Comparison of ENCODE assay signal across 15 cellular contexts in genomic region chr4:189912170-189912569, GRCh38. TPM values are rescaled to one million over a fixed set of nuclear protein-coding genes. Genes with fewer than 3 reads are reported as not detected.
DNase-seq lines count a peak whose midpoint lies in the region; ATAC-seq, FAIRE-seq and TF ChIP-seq lines count a peak whose summit lies in the region.
"Had no signal": no experiment of that assay in that cellular context is flagged by ENCODE, and none has a peak within 500 bp of the region (broad histone marks: within the 10 kb centered on the region; RNA-seq: fewer than 3 reads in every experiment).

No MANE protein-coding gene starts in this region.

- no peak overlapping the region for H3K27ac ChIP-seq in K562 (ENCODE audit: extremely low read depth, low read depth, low read length)
- no peak overlapping the region for H3K27ac ChIP-seq in right lobe of liver
- H3K27ac ChIP-seq: dorsolateral prefrontal cortex, ovary, tibial artery had no signal

- H3K36me3 Mint-ChIP-seq in HFFc6 (ENCODE audit: low read depth), result no peaks in the 10 kb centered on the region
- H3K36me3 Mint-ChIP-seq: immature natural killer cell had no signal

- peaks cover 4% of the 10 kb centered on the region for H3K9me3 Mint-ChIP-seq in HFFc6

- TF ChIP-seq RAD21 in K562 (CRISPR knock-in tag; conservative IDR thresholded peaks at IDR 0.05 in 1 of 2, IDR thresholded peaks at IDR 0.05 in 1 of 2), result peak in 1 of 2 experiments; percentile 22; a peak in 1 of 4 replicates

- no peak overlapping the region for H3K4me3 Mint-ChIP-seq in HFFc6
- H3K4me3 Mint-ChIP-seq: immature natural killer cell had no signal

- BruUV-seq in K562 (replicated peaks; lab: Mats Ljungman, UMichigan), result no TSS peak

- H3K9me1 ChIP-seq in K562 (ENCODE audit: control insufficient read depth, insufficient read depth, low read length), result no peaks in the 10 kb centered on the region

- H3K36me3 ChIP-seq in K562 (ENCODE audit: control insufficient read depth, insufficient read depth, low read length), result no peaks in the 10 kb centered on the region
- no peaks in the 10 kb centered on the region for H3K36me3 ChIP-seq in right lobe of liver
- H3K36me3 ChIP-seq: HAP-1, ovary had no signal

- H4K20me1 ChIP-seq in K562 (replicated peaks; ENCODE audit: control insufficient read depth, insufficient read depth, low read length), result no peaks in the 10 kb centered on the region

- no peak overlapping the region for H3K9ac ChIP-seq in K562 (ENCODE audit: insufficient read depth in 1 of 2, low read depth in 2 of 2, low read length in 2 of 2)

- H3K79me2 ChIP-seq in K562 (ENCODE audit: control insufficient read depth, insufficient read depth, low read length), result no peaks in the 10 kb centered on the region

- no peak overlapping the region for H3K27ac Mint-ChIP-seq in HFFc6
- H3K27ac Mint-ChIP-seq: immature natural killer cell had no signal

- ATAC-seq in K562, result no peak
- ATAC-seq in right lobe of liver, result no peak

- TF ChIP-seq POLR2A in K562 (conservative IDR thresholded peaks at IDR 0.05) (no peak), right lobe of liver (IDR thresholded peaks at IDR 0.05) (no peak)

- FAIRE-seq in K562 (lab: Jason Lieb, UNC), result no peak

- under 1% methylated on average over 6 of the region's 6 CpGs for WGBS in K562 (ENCODE audit: insufficient coverage, low coverage, missing lambda C conversion rate)
- 51% methylated on average over 6 of the region's 6 CpGs for WGBS in right lobe of liver (ENCODE audit: insufficient coverage, low coverage, low lambda C conversion rate, missing lambda C conversion rate)

- H3K4me3 ChIP-seq in K562 (no peak overlapping the region), right lobe of liver (no peak overlapping the region)
- H3K4me3 ChIP-seq: dorsolateral prefrontal cortex, HAP-1, ovary, tibial artery had no signal

- DNase-seq in CMK (ENCODE audit: low read depth), result peak; percentile 5
- no peak for DNase-seq in HFFc6
- peak in 1 of 4 experiments; percentile 13 for DNase-seq in K562 (ENCODE audit: extremely low read depth in 1 of 4, low spot score in 3 of 4)
- DNase-seq in right lobe of liver, result no peak
- no peak for DNase-seq in stimulated activated CD4-positive, alpha-beta T cell treated with anti-CD3 and anti-CD28 coated beads, Interleukin-4, amount 100 ng/mL, for 24 hours
- DNase-seq in CD1c-positive myeloid dendritic cell (ENCODE audit: extremely low spot score), result no peak
- DNase-seq in activated CD4-positive, alpha-beta T cell treated with anti-CD3 and anti-CD28 coated beads, Interleukin-2, amount 50 U/mL, for 48 hours, result no peak
- DNase-seq in GOT3 (lab: John Stamatoyannopoulos, UW), result no peak
- DNase-seq: DMS53, dorsolateral prefrontal cortex, immature natural killer cell, NCI-H2171, ovary, tibial artery had no signal

- peak; percentile 72 for TF ChIP-seq CTCF in HFFc6 (IDR thresholded peaks at IDR 0.05)
- peak; percentile 44 to 47 (median 47); a peak in 5 of 6 replicates for TF ChIP-seq CTCF in K562 (IDR thresholded peaks at IDR 0.05 in 2 of 3, conservative IDR thresholded peaks at IDR 0.05 in 1 of 3; ENCODE audit: insufficient read depth in 2 of 3, low read depth in 1 of 3, low read length in 3 of 3)
- TF ChIP-seq CTCF in right lobe of liver (IDR thresholded peaks at IDR 0.05), result peak in 3 of 4 donors; percentile 26 to 45 (median 45)

- CTCF ChIA-PET in K562 (lab: Yijun Ruan, JAX; ENCODE audit: low intra/inter-chr PET ratio), result no interaction called here

- H3K9me3 ChIP-seq in K562 (replicated peaks; ENCODE audit: control insufficient read depth, insufficient read depth, low read depth, low read length) (no peaks in the 10 kb centered on the region; the same call in 1 of the 2 replicates), right lobe of liver (no peaks in the 10 kb centered on the region)
- H3K9me3 ChIP-seq: HAP-1, ovary had no signal

- POLR2A ChIA-PET in K562 (lab: Yijun Ruan, JAX), result no interaction called here

- no peak overlapping the region for H2AFZ ChIP-seq in K562 (ENCODE audit: low read depth, low read length)

- no peak overlapping the region for H3K4me2 ChIP-seq in K562 (ENCODE audit: insufficient read depth, low read length)

- peaks cover 0 to 2% of the 10 kb centered on the region in 2 experiments; a peak in 1 of 5 replicates for H3K4me1 ChIP-seq in K562 (replicated peaks in 1 of 2; ENCODE audit: control insufficient read depth in 2 of 2, insufficient read depth in 2 of 2, low read length in 2 of 2)
- no peaks in the 10 kb centered on the region for H3K4me1 ChIP-seq in right lobe of liver
- H3K4me1 ChIP-seq: HAP-1, tibial artery had no signal

- no peaks in the 10 kb centered on the region for H3K4me1 Mint-ChIP-seq in HFFc6 (ENCODE audit: low read depth)
- H3K4me1 Mint-ChIP-seq: immature natural killer cell had no signal

- no peak for TF ChIP-seq EP300 in K562 (IDR thresholded peaks at IDR 0.05; ENCODE audit: low read length)

- intact Hi-C loops in K562 (cut with micrococcal nuclease), result loop anchor here (2.0 kb wide), 1 partner anchor 29 kb away; the partner anchor contains the start of gene FRG1
- intact Hi-C loops in right lobe of liver (cut with DNase I), result no loop called here

- H3K27me3 ChIP-seq in K562 (ENCODE audit: control insufficient read depth in 2 of 2, insufficient read depth in 2 of 2, low read length in 2 of 2) (no peaks in the 10 kb centered on the region), right lobe of liver (no peaks in the 10 kb centered on the region)
- H3K27me3 ChIP-seq: dorsolateral prefrontal cortex, ovary, tibial artery had no signal

- H3K27me3 Mint-ChIP-seq in HFFc6 (ENCODE audit: insufficient read depth), result peaks cover 3% of the 10 kb centered on the region

- in situ Hi-C loops in K562 (cut with MboI), result no loop called here

TF ChIP-seq in K562, 482 proteins besides CTCF, POLR2A, EP300 and RAD21:
- TF ChIP-seq RBM25 (IDR thresholded peaks at IDR 0.05; ENCODE audit: low read depth, low read length, severe bottlenecking) (no peak), ETV1 (tag; conservative IDR thresholded peaks at IDR 0.05; ENCODE audit: low read depth) (peak; percentile 38; the same call in 1 of the 2 replicates), SMC3 (conservative IDR thresholded peaks at IDR 0.05; ENCODE audit: insufficient read depth, low read depth, low read length) (0 out of 2 replicates have a peak, but pooled peaks have one; percentile 6)

RNA-seq across cellular contexts. Expression of gene FRG1, which starts 28.5 kb away (rescaled TPM):
- 10 to 100 TPM; 30.3 to 46.1 (median 37.2) TPM for total RNA-seq in HFFc6 (2021; fragmentation: NEBNext Ultra II Directional; extraction: Animal tissue kit (Norgen Biotek cat#: 25700))
- total RNA-seq in K562 (2011; cell fraction: chromatin; rRNA removed; ENCODE audit: low replicate concordance), result 12.3 and 28.1 TPM in 2 replicates
- 9.7 and 10.8 TPM in 2 replicates for total RNA-seq in K562 (2011; cell fraction: nucleolus; rRNA removed)
- total RNA-seq in K562 (2011; cell fraction: nucleoplasm; rRNA removed), result 12.7 and 14.7 TPM in 2 replicates
- total RNA-seq in K562 (2014; rRNA removed) (59.1 and 81.2 TPM in 2 replicates), K562 (2014; rRNA removed; fragmentation: Illumina TruSeq; extraction: Trizol) (112 and 128 TPM in 2 replicates), K562 (2015; rRNA removed; fragmentation: Illumina TruSeq; extraction: Trizol) (110 and 123 TPM in 2 replicates), K562 (2021) (68.8 and 74.7 TPM in 2 replicates), right lobe of liver (10 to 100 TPM; 14.2 to 23.7 (median 18.0) TPM)
- polyA plus RNA-seq in K562 (2011; rRNA removed) (34.0 and 36.4 TPM in 2 replicates), K562 (2014; fragmentation: Illumina TruSeq; extraction: Trizol) (101 and 130 TPM in 2 replicates), K562 (2014; fragmentation: Nextera tagmentation; extraction: Ambion mirVana) (100 to 1,000 TPM; 158 to 203 TPM), K562 (2014; rRNA removed) (71.7 and 93.0 TPM in 2 replicates)
- polyA plus RNA-seq in K562 (2011; cell fraction: cytosol; rRNA removed), result 5.6 and 9.2 TPM in 2 replicates
- 12.6 and 17.9 TPM in 2 replicates for polyA plus RNA-seq in K562 (2011; cell fraction: nucleus; rRNA removed)
- 74.2 and 74.8 TPM in 2 replicates for polyA plus RNA-seq in K562 (2012)
- 21.2 and 23.5 TPM in 2 replicates for polyA minus RNA-seq in K562 (2011; rRNA and poly(A)+ RNA removed)
- polyA minus RNA-seq in K562 (2011; cell fraction: cytosol; rRNA and poly(A)+ RNA removed), result 7.4 and 13.2 TPM in 2 replicates
- polyA minus RNA-seq in K562 (2011; cell fraction: nucleus; rRNA and poly(A)+ RNA removed), result 8.8 and 22.3 TPM in 2 replicates
